In genomic region chr2:238685713-238686112, GRCh38 we compare ENCODE assay signal across 1 cellular context.
TF ChIP-seq lines count a peak whose summit lies in the region.

No MANE protein-coding gene starts in this region.

TF ChIP-seq in A549, 52 proteins besides CTCF, POLR2A, EP300 and RAD21 (continued from another document):
- TF ChIP-seq ELK1 (IDR thresholded peaks at IDR 0.05; ENCODE audit: low read depth, low read length) (no peak), SMC3 (IDR thresholded peaks at IDR 0.05) (no peak), FOXS1 (CRISPR knock-in tag; IDR thresholded peaks at IDR 0.05) (no peak)
